Comparison of ENCODE assay signal across 8 cellular contexts in the genomic region with DNA sequence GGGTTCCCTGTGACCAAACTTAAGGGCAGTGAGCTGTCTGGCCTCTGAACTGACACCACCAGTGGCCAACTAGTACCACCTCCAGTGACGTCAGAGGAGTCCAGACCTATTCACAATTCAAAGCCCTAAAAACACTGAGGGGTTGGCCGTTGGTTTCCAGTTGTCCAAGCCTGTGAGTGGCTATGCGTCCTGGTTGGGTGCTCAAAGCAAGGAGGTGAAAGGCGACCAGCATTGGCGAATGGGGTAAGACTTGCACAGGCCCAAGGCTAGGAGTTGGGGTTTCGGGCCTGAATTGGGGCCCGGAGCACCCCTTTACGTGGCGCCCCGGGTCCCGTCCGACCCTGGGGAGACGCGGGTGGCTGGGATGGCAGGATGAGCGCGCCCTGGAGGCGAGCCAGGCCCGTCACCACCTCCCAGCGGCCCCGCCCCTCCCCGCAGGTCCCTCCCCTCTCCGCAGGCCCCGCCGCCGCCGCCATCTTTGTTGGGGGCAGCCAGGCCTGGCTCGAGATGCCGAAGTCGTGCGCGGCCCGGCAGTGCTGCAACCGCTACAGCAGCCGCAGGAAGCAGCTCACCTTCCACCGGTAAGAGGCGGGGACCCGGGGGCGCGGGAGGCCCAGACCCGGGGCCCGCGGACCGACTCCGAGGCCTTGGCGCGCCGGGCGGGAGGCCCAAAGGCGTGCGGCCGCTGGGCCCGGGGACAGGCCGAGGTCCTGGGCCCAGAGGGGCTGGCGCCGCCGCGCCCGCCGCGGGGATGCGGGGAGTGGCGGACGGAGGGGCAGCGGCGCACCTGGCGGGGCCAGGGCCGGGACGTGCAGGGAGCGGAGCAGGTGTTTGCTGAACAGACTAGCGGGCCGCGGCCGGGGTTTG. TPM values are rescaled to one million over a fixed set of nuclear protein-coding genes. Genes with fewer than 3 reads are reported as not detected.
A peak's percentile ranks its signal among the peaks of the same experiment; 100 is the strongest.
DNase-seq lines count a peak whose midpoint lies in the region; ATAC-seq and TF ChIP-seq lines count a peak whose summit lies in the region.

A gene with protein sequence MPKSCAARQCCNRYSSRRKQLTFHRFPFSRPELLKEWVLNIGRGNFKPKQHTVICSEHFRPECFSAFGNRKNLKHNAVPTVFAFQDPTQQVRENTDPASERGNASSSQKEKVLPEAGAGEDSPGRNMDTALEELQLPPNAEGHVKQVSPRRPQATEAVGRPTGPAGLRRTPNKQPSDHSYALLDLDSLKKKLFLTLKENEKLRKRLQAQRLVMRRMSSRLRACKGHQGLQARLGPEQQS (plus strand): TSS at position 157 of the 867 bp plus-strand sequence. CDS start 351 bp downstream, at position 508.

- H3K9me3 ChIP-seq in DOHH2 (ENCODE audit: control insufficient read depth, insufficient read depth, low read length), result no peaks in the 10 kb centered on the region
- peaks cover 0 to 2% of the 10 kb centered on the region in 2 donors for H3K9me3 ChIP-seq in neuronal stem cell (replicated peaks in 1 of 2; ENCODE audit: control insufficient read depth in 2 of 2, insufficient read depth in 1 of 2, low read depth in 1 of 2, low read length in 2 of 2)

- H3K9ac ChIP-seq in KMS-11, result peak within 1 kb of the TSS; percentile 66; the same call in 1 of the 2 replicates
- peak within 1 kb of the TSS; percentile 92 for H3K9ac ChIP-seq in neuronal stem cell (ENCODE audit: low read depth, low read length, poor library complexity)

- no peak within 1 kb of the TSS for H4K91ac ChIP-seq in neuronal stem cell (ENCODE audit: low read depth, low read length, poor library complexity)

- H3K14ac ChIP-seq in neuronal stem cell (ENCODE audit: low read length), result peak within 1 kb of the TSS; percentile 74

- WGBS in neuronal stem cell (ENCODE audit: extremely low coverage in 2 of 2, insufficient read length in 2 of 2, insufficient replicate concordance in 1 of 2), 2 donors, result no CpG with 5 or more reads among the region's 73 CpGs

- H4K20me1 ChIP-seq in DOHH2 (ENCODE audit: control insufficient read depth, insufficient read depth, low read depth, low read length), result peaks cover 13% of the 10 kb centered on the region
- H4K20me1 ChIP-seq in KMS-11 (ENCODE audit: insufficient read depth), result no peaks in the 10 kb centered on the region

- peak within 1 kb of the TSS; percentile 75 for H2BK5ac ChIP-seq in neuronal stem cell (ENCODE audit: low read length)

- H3K23ac ChIP-seq in neuronal stem cell (ENCODE audit: low read depth, low read length, poor library complexity), result peak within 1 kb of the TSS; percentile 86

- H2BK12ac ChIP-seq in neuronal stem cell (ENCODE audit: low read length), result peak within 1 kb of the TSS; percentile 5

- H3K4ac ChIP-seq in neuronal stem cell (ENCODE audit: low read length), result no peak within 1 kb of the TSS

- H3K4me3 ChIP-seq in DOHH2 (ENCODE audit: low read length), result peak within 1 kb of the TSS; percentile 83
- H3K4me3 ChIP-seq in KMS-11 (IDR thresholded peaks at IDR 0.05; ENCODE audit: insufficient read depth, low read depth, low read length), result peak within 1 kb of the TSS; percentile 89
- H3K4me3 ChIP-seq in neuronal stem cell (ENCODE audit: low read length in 2 of 2), result peak within 1 kb of the TSS; percentile 82 to 94

- H3K79me2 ChIP-seq in DOHH2 (ENCODE audit: control insufficient read depth, low read length) (peaks cover 56% of the 10 kb centered on the region), KMS-11 (ENCODE audit: insufficient read depth, low read depth) (peaks cover 13% of the 10 kb centered on the region)

- H3K27me3 ChIP-seq in DOHH2 (ENCODE audit: control insufficient read depth, low read length) (no peaks in the 10 kb centered on the region), KMS-11 (ENCODE audit: insufficient read depth, low read depth) (no peaks in the 10 kb centered on the region), neuronal stem cell (ENCODE audit: control insufficient read depth in 3 of 3, insufficient read depth in 3 of 3, low read depth in 1 of 3, low read length in 3 of 3) (peaks cover 0 to 2% (median 0%) of the 10 kb centered on the region in 3 experiments)

- H3K9me2 ChIP-seq in DOHH2 (replicated peaks; ENCODE audit: control insufficient read depth, low read length), result no peaks in the 10 kb centered on the region

- H3F3A ChIP-seq in DOHH2 (ENCODE audit: control insufficient read depth, insufficient read depth), result peaks cover 25% of the 10 kb centered on the region

- H2BK15ac ChIP-seq in neuronal stem cell (ENCODE audit: low read length), result peak within 1 kb of the TSS; percentile 39

- peak within 1 kb of the TSS; percentile 17 for H2BK120ac ChIP-seq in neuronal stem cell (ENCODE audit: low read depth, low read length)

- TF ChIP-seq CTCF in DOHH2 (IDR thresholded peaks at IDR 0.05; ENCODE audit: low read depth, low read length, poor library complexity, severe bottlenecking), result peak; percentile 46
- peak; percentile 38; the same call in 1 of the 2 replicates for TF ChIP-seq CTCF in KMS-11 (conservative IDR thresholded peaks at IDR 0.05; ENCODE audit: low read depth, low read length)
- TF ChIP-seq CTCF in subcutaneous adipose tissue (IDR thresholded peaks at IDR 0.05; ENCODE audit: low read depth), result no peak

- H2AK5ac ChIP-seq in neuronal stem cell (ENCODE audit: low read depth, low read length), result peak within 1 kb of the TSS; percentile 61

- H2AFZ ChIP-seq in KMS-11 (ENCODE audit: low read depth), result peak within 1 kb of the TSS; percentile 61
- peak within 1 kb of the TSS; percentile 95 for H2AFZ ChIP-seq in neuronal stem cell (ENCODE audit: low read length)

- H3K79me1 ChIP-seq in neuronal stem cell (ENCODE audit: low read depth, low read length), result peaks cover 20% of the 10 kb centered on the region

- H3K18ac ChIP-seq in neuronal stem cell (ENCODE audit: low read length), result peak within 1 kb of the TSS; percentile 94

- H4K8ac ChIP-seq in neuronal stem cell (ENCODE audit: low read depth, low read length), result peak within 1 kb of the TSS; percentile 53

- H3K4me1 ChIP-seq in DOHH2 (ENCODE audit: control insufficient read depth, low read length), result peaks cover 52% of the 10 kb centered on the region
- peaks cover 25% of the 10 kb centered on the region for H3K4me1 ChIP-seq in KMS-11 (ENCODE audit: low read depth, poor library complexity, severe bottlenecking)
- H3K4me1 ChIP-seq in neuronal stem cell (ENCODE audit: control insufficient read depth in 2 of 2, insufficient read depth in 1 of 2, low read depth in 1 of 2, low read length in 2 of 2), result peaks cover 5 to 8% of the 10 kb centered on the region in 2 donors

- H3K4me2 ChIP-seq in DOHH2 (ENCODE audit: low read length), result peak within 1 kb of the TSS; percentile 98
- H3K4me2 ChIP-seq in KMS-11, result peak within 1 kb of the TSS; percentile 78
- H3K4me2 ChIP-seq in neuronal stem cell (ENCODE audit: insufficient read depth, low read length, poor library complexity, severe bottlenecking), result peak within 1 kb of the TSS; percentile 85

- peak; percentile 30 for DNase-seq in SHP77 treated with DMSO at 0.1 percent for 48 hours (lab: John Stamatoyannopoulos, UW)
- peak; percentile 80 for DNase-seq in activated gamma-delta T cell treated with anti-CD3 and anti-CD28 coated beads, Interleukin-2, amount 50 U/mL, for 16 hours (ENCODE audit: low read depth)
- peak; percentile 83 for DNase-seq in foreskin melanocyte
- peak; percentile 87 for DNase-seq in neuronal stem cell (ENCODE audit: low spot score)

- H3K36me3 ChIP-seq in DOHH2 (ENCODE audit: control insufficient read depth, low read length) (peaks cover 74% of the 10 kb centered on the region), KMS-11 (ENCODE audit: insufficient read depth) (peaks cover 6% of the 10 kb centered on the region; the same call in 1 of the 2 replicates), neuronal stem cell (replicated peaks in 1 of 2; ENCODE audit: control insufficient read depth in 2 of 2, insufficient read depth in 2 of 2, low read length in 2 of 2) (peaks cover 52 to 86% of the 10 kb centered on the region in 2 donors)

- H3K27ac ChIP-seq in DOHH2 (ENCODE audit: low read depth, low read length) (peak within 1 kb of the TSS; percentile 86), KMS-11 (peak within 1 kb of the TSS; percentile 37; the same call in 1 of the 2 replicates), neuronal stem cell (replicated peaks; ENCODE audit: low read length) (peak within 1 kb of the TSS; percentile 85)

- ATAC-seq in GM21619 (IDR thresholded peaks at IDR 0.05; ENCODE audit: unreplicated experiment), result peak; percentile 80

RNA-seq across cellular contexts. Expression of the gene that starts here (rescaled TPM):
- 25.4 TPM for polyA plus RNA-seq in neuronal stem cell (2013, experiment 1 of 2)
- 26.7 TPM for polyA plus RNA-seq in neuronal stem cell (2013, experiment 2 of 2)
- total RNA-seq in subcutaneous adipose tissue, result 10 to 100 TPM; 21.1 to 51.7 (median 33.7) TPM

Comparison
In these comparisons a context has a peak if more than half of its experiments do, and no peak if none do; other contexts are left out.
1. Peak in every context shown above with its lines: DNase-seq, ATAC-seq, H3K4me3 ChIP-seq and H3K27ac ChIP-seq.
2. DNase-seq: peak in every context shown above with its lines; median percentile 87 in neuronal stem cell; 83 in foreskin melanocyte; 80 in activated gamma-delta T cell treated with anti-CD3 and anti-CD28 coated beads, Interleukin-2, amount 50 U/mL, for 16 hours; 30 in SHP77 treated with DMSO at 0.1 percent for 48 hours.